1 cellular context compared by ENCODE assay signal in the genomic region with DNA sequence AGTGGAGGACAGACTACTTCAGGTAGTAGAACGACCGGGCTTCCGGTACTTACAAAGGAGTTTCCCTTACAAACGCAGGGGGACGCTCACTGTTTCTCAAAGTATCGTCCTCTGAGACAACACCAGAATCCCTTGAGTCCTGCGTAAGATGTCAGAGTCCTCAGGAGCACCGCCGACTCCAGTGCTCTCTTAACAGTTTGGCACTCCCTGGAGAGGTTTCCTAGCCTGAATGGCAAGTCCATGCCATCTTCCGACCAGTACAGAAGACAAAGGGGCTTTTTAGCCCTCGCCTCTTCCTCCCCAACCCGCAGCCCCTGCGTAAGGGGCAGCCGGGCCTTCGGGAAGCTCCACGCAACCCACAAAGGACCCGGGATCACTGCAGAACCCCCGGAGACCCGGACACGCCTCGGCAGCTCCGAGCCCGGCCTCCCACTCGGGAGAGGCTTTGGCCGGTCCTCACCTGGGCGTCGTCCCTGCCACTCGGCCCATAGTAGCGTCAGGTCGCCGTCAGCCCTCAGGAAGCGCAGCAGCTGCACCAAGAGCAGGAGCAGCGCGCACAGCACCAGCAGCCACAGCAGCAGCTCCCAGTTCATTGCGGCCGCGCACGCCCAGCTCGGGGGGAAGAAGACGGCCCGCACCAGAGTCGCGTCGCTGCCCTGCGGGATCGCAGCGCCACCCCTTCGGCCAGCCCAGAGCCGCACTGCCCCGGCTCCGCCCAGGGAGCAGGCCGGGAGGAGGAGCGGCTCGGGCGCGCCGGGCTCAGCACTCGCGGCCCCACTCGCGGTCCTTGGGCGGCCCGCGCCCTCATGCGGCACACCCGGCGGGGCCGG.
TF ChIP-seq lines count a peak whose summit lies in the region.

A gene with protein sequence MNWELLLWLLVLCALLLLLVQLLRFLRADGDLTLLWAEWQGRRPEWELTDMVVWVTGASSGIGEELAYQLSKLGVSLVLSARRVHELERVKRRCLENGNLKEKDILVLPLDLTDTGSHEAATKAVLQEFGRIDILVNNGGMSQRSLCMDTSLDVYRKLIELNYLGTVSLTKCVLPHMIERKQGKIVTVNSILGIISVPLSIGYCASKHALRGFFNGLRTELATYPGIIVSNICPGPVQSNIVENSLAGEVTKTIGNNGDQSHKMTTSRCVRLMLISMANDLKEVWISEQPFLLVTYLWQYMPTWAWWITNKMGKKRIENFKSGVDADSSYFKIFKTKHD (minus strand): TSS at position 682 of the 830 bp plus-strand sequence. CDS start 89 bp downstream, at position 593.

TF ChIP-seq in HepG2, 621 proteins besides CTCF, POLR2A, EP300 and RAD21 (continued from another document and continues in another):
- TF ChIP-seq, protein P1, sequence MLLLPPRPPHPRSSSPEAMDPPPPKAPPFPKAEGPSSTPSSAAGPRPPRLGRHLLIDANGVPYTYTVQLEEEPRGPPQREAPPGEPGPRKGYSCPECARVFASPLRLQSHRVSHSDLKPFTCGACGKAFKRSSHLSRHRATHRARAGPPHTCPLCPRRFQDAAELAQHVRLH (CRISPR knock-in tag; IDR thresholded peaks at IDR 0.05; ENCODE audit: borderline replicate concordance, low read depth) = peak; percentile 64; the same call in 1 of the 2 replicates
- TF ChIP-seq ZSCAN31 (CRISPR knock-in tag; IDR thresholded peaks at IDR 0.05; ENCODE audit: low read depth) (peak; percentile 85), ZBTB1 (CRISPR knock-in tag; IDR thresholded peaks at IDR 0.05; ENCODE audit: borderline replicate concordance) (0 out of 2 replicates have a peak, but pooled peaks have one; percentile 68), GATAD2A (CRISPR knock-in tag; IDR thresholded peaks at IDR 0.05) (no peak; the same call in 1 of the 2 replicates), PCBP2 (optimal IDR thresholded peaks at IDR 0.05; ENCODE audit: low read depth, low read length, poor library complexity, severe bottlenecking) (no peak), SP1 (IDR thresholded peaks at IDR 0.05) (no peak), SP1 (CRISPR knock-in tag; IDR thresholded peaks at IDR 0.05) (0 out of 2 replicates have a peak, but pooled peaks have one; percentile 37), SPEN (CRISPR knock-in tag; IDR thresholded peaks at IDR 0.05; ENCODE audit: low read depth) (peak; percentile 67), ZBTB38 (CRISPR knock-in tag; IDR thresholded peaks at IDR 0.05) (peak; percentile 81), RARA (CRISPR knock-in tag; IDR thresholded peaks at IDR 0.05) (no peak), MED13 (CRISPR knock-in tag; IDR thresholded peaks at IDR 0.05) (no peak), ISX (CRISPR knock-in tag; conservative IDR thresholded peaks at IDR 0.05) (no peak), ZNF234 (CRISPR knock-in tag; conservative IDR thresholded peaks at IDR 0.05) (peak; percentile 78; the same call in 1 of the 2 replicates), SALL1 (CRISPR knock-in tag; IDR thresholded peaks at IDR 0.05) (peak; percentile 82), ZNF883 (CRISPR knock-in tag; IDR thresholded peaks at IDR 0.05; ENCODE audit: not compliant biosample characterization) (peak; percentile 90), RBM39 (IDR thresholded peaks at IDR 0.05; ENCODE audit: low read depth, low read length, poor library complexity, severe bottlenecking) (peak; percentile 67), KDM6A (CRISPR knock-in tag; IDR thresholded peaks at IDR 0.05; ENCODE audit: low read depth) (no peak), ZNF33A (CRISPR knock-in tag; IDR thresholded peaks at IDR 0.05; ENCODE audit: borderline replicate concordance) (no peak), RBAK (CRISPR knock-in tag; IDR thresholded peaks at IDR 0.05) (no peak), ZNF235 (CRISPR knock-in tag; IDR thresholded peaks at IDR 0.05; ENCODE audit: borderline replicate concordance) (no peak), ZFX (CRISPR knock-in tag; IDR thresholded peaks at IDR 0.05; ENCODE audit: low read depth) (peak; percentile 97), RBFOX2 (IDR thresholded peaks at IDR 0.05; ENCODE audit: low read depth, low read length) (peak; percentile 87), RAD51 (IDR thresholded peaks at IDR 0.05; ENCODE audit: borderline replicate concordance) (no peak), FOXK1 (CRISPR knock-in tag; IDR thresholded peaks at IDR 0.05; ENCODE audit: borderline replicate concordance, low read depth) (0 out of 2 replicates have a peak, but pooled peaks have one; percentile 23)
- TF ChIP-seq, protein P2, sequence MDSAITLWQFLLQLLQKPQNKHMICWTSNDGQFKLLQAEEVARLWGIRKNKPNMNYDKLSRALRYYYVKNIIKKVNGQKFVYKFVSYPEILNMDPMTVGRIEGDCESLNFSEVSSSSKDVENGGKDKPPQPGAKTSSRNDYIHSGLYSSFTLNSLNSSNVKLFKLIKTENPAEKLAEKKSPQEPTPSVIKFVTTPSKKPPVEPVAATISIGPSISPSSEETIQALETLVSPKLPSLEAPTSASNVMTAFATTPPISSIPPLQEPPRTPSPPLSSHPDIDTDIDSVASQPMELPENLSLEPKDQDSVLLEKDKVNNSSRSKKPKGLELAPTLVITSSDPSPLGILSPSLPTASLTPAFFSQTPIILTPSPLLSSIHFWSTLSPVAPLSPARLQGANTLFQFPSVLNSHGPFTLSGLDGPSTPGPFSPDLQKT (CRISPR knock-in tag; IDR thresholded peaks at IDR 0.05; ENCODE audit: borderline replicate concordance) = no peak
- TF ChIP-seq, protein P3, sequence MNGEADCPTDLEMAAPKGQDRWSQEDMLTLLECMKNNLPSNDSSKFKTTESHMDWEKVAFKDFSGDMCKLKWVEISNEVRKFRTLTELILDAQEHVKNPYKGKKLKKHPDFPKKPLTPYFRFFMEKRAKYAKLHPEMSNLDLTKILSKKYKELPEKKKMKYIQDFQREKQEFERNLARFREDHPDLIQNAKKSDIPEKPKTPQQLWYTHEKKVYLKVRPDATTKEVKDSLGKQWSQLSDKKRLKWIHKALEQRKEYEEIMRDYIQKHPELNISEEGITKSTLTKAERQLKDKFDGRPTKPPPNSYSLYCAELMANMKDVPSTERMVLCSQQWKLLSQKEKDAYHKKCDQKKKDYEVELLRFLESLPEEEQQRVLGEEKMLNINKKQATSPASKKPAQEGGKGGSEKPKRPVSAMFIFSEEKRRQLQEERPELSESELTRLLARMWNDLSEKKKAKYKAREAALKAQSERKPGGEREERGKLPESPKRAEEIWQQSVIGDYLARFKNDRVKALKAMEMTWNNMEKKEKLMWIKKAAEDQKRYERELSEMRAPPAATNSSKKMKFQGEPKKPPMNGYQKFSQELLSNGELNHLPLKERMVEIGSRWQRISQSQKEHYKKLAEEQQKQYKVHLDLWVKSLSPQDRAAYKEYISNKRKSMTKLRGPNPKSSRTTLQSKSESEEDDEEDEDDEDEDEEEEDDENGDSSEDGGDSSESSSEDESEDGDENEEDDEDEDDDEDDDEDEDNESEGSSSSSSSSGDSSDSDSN (CRISPR knock-in tag; IDR thresholded peaks at IDR 0.05) = peak; percentile 100
- TF ChIP-seq, protein P4, sequence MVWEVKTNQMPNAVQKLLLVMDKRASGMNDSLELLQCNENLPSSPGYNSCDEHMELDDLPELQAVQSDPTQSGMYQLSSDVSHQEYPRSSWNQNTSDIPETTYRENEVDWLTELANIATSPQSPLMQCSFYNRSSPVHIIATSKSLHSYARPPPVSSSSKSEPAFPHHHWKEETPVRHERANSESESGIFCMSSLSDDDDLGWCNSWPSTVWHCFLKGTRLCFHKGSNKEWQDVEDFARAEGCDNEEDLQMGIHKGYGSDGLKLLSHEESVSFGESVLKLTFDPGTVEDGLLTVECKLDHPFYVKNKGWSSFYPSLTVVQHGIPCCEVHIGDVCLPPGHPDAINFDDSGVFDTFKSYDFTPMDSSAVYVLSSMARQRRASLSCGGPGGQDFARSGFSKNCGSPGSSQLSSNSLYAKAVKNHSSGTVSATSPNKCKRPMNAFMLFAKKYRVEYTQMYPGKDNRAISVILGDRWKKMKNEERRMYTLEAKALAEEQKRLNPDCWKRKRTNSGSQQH (CRISPR knock-in tag; IDR thresholded peaks at IDR 0.05; ENCODE audit: low read depth) = peak; percentile 50; the same call in 1 of the 2 replicates
- TF ChIP-seq, protein P5, sequence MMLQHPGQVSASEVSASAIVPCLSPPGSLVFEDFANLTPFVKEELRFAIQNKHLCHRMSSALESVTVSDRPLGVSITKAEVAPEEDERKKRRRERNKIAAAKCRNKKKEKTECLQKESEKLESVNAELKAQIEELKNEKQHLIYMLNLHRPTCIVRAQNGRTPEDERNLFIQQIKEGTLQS (CRISPR knock-in tag; IDR thresholded peaks at IDR 0.05) = no peak
- TF ChIP-seq, protein P6, sequence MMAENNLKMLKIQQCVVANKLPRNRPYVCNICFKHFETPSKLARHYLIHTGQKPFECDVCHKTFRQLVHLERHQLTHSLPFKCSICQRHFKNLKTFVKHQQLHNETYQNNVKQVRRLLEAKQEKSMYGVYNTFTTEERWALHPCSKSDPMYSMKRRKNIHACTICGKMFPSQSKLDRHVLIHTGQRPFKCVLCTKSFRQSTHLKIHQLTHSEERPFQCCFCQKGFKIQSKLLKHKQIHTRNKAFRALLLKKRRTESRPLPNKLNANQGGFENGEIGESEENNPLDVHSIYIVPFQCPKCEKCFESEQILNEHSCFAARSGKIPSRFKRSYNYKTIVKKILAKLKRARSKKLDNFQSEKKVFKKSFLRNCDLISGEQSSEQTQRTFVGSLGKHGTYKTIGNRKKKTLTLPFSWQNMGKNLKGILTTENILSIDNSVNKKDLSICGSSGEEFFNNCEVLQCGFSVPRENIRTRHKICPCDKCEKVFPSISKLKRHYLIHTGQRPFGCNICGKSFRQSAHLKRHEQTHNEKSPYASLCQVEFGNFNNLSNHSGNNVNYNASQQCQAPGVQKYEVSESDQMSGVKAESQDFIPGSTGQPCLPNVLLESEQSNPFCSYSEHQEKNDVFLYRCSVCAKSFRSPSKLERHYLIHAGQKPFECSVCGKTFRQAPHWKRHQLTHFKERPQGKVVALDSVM (CRISPR knock-in tag; IDR thresholded peaks at IDR 0.05) = peak; percentile 39; the same call in 1 of the 2 replicates
- TF ChIP-seq, protein P7, sequence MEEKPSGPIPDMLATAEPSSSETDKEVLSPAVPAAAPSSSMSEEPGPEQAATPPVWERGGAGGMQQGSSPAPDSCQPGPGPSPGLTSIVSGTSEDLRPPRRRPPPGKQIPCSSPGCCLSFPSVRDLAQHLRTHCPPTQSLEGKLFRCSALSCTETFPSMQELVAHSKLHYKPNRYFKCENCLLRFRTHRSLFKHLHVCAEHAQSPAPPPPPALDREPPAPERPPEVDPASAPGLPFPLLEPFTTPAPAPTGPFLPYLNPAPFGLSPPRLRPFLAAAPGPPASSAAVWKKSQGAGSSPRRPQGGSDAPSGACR (CRISPR knock-in tag; IDR thresholded peaks at IDR 0.05) = peak; percentile 38; the same call in 1 of the 2 replicates
- TF ChIP-seq, protein P8, sequence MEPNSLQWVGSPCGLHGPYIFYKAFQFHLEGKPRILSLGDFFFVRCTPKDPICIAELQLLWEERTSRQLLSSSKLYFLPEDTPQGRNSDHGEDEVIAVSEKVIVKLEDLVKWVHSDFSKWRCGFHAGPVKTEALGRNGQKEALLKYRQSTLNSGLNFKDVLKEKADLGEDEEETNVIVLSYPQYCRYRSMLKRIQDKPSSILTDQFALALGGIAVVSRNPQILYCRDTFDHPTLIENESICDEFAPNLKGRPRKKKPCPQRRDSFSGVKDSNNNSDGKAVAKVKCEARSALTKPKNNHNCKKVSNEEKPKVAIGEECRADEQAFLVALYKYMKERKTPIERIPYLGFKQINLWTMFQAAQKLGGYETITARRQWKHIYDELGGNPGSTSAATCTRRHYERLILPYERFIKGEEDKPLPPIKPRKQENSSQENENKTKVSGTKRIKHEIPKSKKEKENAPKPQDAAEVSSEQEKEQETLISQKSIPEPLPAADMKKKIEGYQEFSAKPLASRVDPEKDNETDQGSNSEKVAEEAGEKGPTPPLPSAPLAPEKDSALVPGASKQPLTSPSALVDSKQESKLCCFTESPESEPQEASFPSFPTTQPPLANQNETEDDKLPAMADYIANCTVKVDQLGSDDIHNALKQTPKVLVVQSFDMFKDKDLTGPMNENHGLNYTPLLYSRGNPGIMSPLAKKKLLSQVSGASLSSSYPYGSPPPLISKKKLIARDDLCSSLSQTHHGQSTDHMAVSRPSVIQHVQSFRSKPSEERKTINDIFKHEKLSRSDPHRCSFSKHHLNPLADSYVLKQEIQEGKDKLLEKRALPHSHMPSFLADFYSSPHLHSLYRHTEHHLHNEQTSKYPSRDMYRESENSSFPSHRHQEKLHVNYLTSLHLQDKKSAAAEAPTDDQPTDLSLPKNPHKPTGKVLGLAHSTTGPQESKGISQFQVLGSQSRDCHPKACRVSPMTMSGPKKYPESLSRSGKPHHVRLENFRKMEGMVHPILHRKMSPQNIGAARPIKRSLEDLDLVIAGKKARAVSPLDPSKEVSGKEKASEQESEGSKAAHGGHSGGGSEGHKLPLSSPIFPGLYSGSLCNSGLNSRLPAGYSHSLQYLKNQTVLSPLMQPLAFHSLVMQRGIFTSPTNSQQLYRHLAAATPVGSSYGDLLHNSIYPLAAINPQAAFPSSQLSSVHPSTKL (CRISPR knock-in tag; IDR thresholded peaks at IDR 0.05) = peak; percentile 55
